In genomic region chr6:131353106-131353505, GRCh38 we compare ENCODE assay signal across 27 cellular contexts.
"Had no signal": no experiment of that assay in that cellular context is flagged by ENCODE, and none has a peak within 500 bp of the region (broad histone marks: within the 10 kb centered on the region; RNA-seq: fewer than 3 reads in every experiment).

No MANE protein-coding gene starts in this region.

- DNase-seq: colonic mucosa; cortex of kidney; effector CD8-positive, alpha-beta T cell; effector memory CD8-positive, alpha-beta T cell; endodermal cell; erythroblast; esophagus squamous epithelium; foreskin fibroblast; foreskin melanocyte; gastrocnemius medialis; glutamatergic neuron; head of caudate nucleus; heart right ventricle; hippocampal formation; left cardiac atrium; left lung; left ventricle myocardium superior; lower lobe of right lung; mesenchymal stem cell; mucosa of descending colon had no signal

- H3K27ac ChIP-seq: colonic mucosa, epithelial cell of prostate, esophagus squamous epithelium, gastrocnemius medialis, heart right ventricle, left lung, lower lobe of right lung had no signal

- H3K27me3 ChIP-seq: colonic mucosa, esophagus squamous epithelium, gastrocnemius medialis, left lung had no signal

- H3K9me3 Mint-ChIP-seq: dendritic cell treated with granulocyte-macrophage colony-stimulating factor and Interleukin-4, amounts not matched to agents 40 ng/mL and 50 ng/mL, for 4 days; effector memory CD8-positive, alpha-beta T cell; endodermal cell; mesothelial cell of epicardium had no signal

- H3K36me3 Mint-ChIP-seq: mesothelial cell of epicardium had no signal

- H3K27me3 Mint-ChIP-seq: dendritic cell treated with granulocyte-macrophage colony-stimulating factor and Interleukin-4, amounts not matched to agents 40 ng/mL and 50 ng/mL, for 4 days; effector memory CD8-positive, alpha-beta T cell had no signal

- H3K27ac Mint-ChIP-seq: dendritic cell treated with granulocyte-macrophage colony-stimulating factor and Interleukin-4, amounts not matched to agents 40 ng/mL and 50 ng/mL, for 4 days; effector memory CD8-positive, alpha-beta T cell; endodermal cell; mesothelial cell of epicardium had no signal

- H3K36me3 ChIP-seq: colonic mucosa, esophagus squamous epithelium, gastrocnemius medialis, heart right ventricle, left lung, lower lobe of right lung had no signal

- H3K4me3 ChIP-seq: colonic mucosa, esophagus squamous epithelium, gastrocnemius medialis, heart right ventricle, left lung, lower lobe of right lung, mucosa of descending colon had no signal

- H3K4me3 Mint-ChIP-seq: dendritic cell treated with granulocyte-macrophage colony-stimulating factor and Interleukin-4, amounts not matched to agents 40 ng/mL and 50 ng/mL, for 4 days; effector memory CD8-positive, alpha-beta T cell; endodermal cell; mesothelial cell of epicardium had no signal

- H3K9me3 ChIP-seq: colonic mucosa, esophagus squamous epithelium, gastrocnemius medialis, heart right ventricle, left lung, lower lobe of right lung, mucosa of descending colon had no signal

- FAIRE-seq: endometrium, islet of Langerhans, keratinocyte had no signal

- ATAC-seq: effector memory CD8-positive, alpha-beta T cell; esophagus mucosa; gastrocnemius medialis; heart right ventricle; left cardiac atrium; left lung; left ventricle myocardium superior; lower lobe of right lung; mucosa of descending colon had no signal

- H3K4me1 ChIP-seq: colonic mucosa, esophagus squamous epithelium, gastrocnemius medialis, heart right ventricle, left lung, lower lobe of right lung had no signal
